In the genomic region with DNA sequence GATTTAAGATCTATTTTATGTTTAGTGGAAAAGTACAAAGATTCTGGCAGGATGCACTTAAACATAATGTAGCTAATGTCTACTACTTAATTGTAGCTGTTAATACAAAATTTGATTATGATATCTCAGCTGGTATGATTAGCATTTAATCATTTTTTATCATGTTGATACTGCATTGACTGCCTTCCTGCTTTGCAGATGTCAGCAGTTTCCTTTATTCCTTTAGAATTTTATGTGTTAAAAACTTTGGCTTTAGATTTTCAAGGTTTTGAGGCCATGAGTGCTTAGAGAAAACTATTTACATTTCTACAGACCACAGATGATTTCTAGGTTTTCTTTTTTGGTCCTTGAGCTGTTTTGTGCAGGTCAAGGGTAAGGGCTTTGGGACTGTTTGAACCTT, we compare ENCODE assay signal across 32 cellular contexts.
"Had no signal": no experiment of that assay in that cellular context is flagged by ENCODE, and none has a peak within 500 bp of the region (broad histone marks: within the 10 kb centered on the region; RNA-seq: fewer than 3 reads in every experiment).

No MANE protein-coding gene starts in this region.

- H3K4me1 ChIP-seq: adrenal gland, ascending aorta, body of pancreas, breast epithelium had no signal

- FAIRE-seq: astrocyte, bronchial epithelial cell had no signal

- DNase-seq: activated effector memory CD4-positive, alpha-beta T cell treated with anti-CD3 and anti-CD28 coated beads, Interleukin-2, amount 50 U/mL, for 16 hours; activated effector memory CD4-positive, alpha-beta T cell treated with Interleukin-2 at 50 U/mL for 16 hours; activated gamma-delta T cell; activated gamma-delta T cell treated with Interleukin-2 at 50 U/mL for 16 hours; activated naive CD4-positive, alpha-beta T cell; activated naive CD4-positive, alpha-beta T cell treated with anti-CD3 and anti-CD28 coated beads for 36 hours; activated naive CD4-positive, alpha-beta T cell treated with anti-CD3 and anti-CD28 coated beads, Interleukin-2, amount 10 ng/mL, durations not matched to agents 7 days and 5 days; activated naive CD4-positive, alpha-beta T cell treated with anti-CD3 and anti-CD28 coated beads, Interleukin-2, amount 50 U/mL, for 16 hours; activated naive CD4-positive, alpha-beta T cell treated with Interleukin-2 at 50 U/mL for 16 hours; activated naive CD8-positive, alpha-beta T cell treated with anti-CD3 and anti-CD28 coated beads for 36 hours; activated naive CD8-positive, alpha-beta T cell treated with anti-CD3 and anti-CD28 coated beads, Interleukin-2, amount 10 ng/mL, durations not matched to agents 7 days and 5 days; activated naive CD8-positive, alpha-beta T cell treated with anti-CD3 and anti-CD28 coated beads, Interleukin-2, amount 50 U/mL, for 24 hours; activated T-cell treated with anti-CD3 and anti-CD28 coated beads, Interleukin-2, amount 50 U/mL, for 4 hours; activated T-cell treated with anti-CD3 and anti-CD28 coated beads, Interleukin-2, amount 50 U/mL, for 48 hours; activated T-cell treated with anti-CD3 and anti-CD28 coated beads, Interleukin-2, amount 50 U/mL, for 72 hours; adrenal gland; amniotic stem cell; amygdala; anterior cingulate cortex; aorta; body of pancreas; brain microvascular endothelial cell; caudate nucleus; central memory CD4-positive, alpha-beta T cell; cerebellar nuclear complex had no signal

- H3K27me3 ChIP-seq: adrenal gland, ascending aorta, body of pancreas, brain microvascular endothelial cell, breast epithelium, cardiac muscle cell had no signal

- H3K9me3 ChIP-seq: adrenal gland, body of pancreas had no signal

- H3K36me3 ChIP-seq: adrenal gland, ascending aorta, brain microvascular endothelial cell, breast epithelium, cardiac muscle cell had no signal

- H3K4me3 ChIP-seq: adrenal gland, ascending aorta, body of pancreas, breast epithelium, cardiac muscle cell had no signal

- H3K27ac ChIP-seq: adrenal gland, ascending aorta, body of pancreas, brain microvascular endothelial cell, breast epithelium, cardiac muscle cell had no signal

- ATAC-seq: activated naive CD4-positive, alpha-beta T cell treated with anti-CD3 and anti-CD28 coated beads, Interleukin-2, amount 50 U/mL, for 72 hours; activated naive CD8-positive, alpha-beta T cell treated with anti-CD3 and anti-CD28 coated beads, Interleukin-2, amount 50 U/mL, for 24 hours; activated T-cell treated with anti-CD3 and anti-CD28 coated beads, Interleukin-2, amount 50 U/mL, for 4 hours; activated T-cell treated with anti-CD3 and anti-CD28 coated beads, Interleukin-2, amount 50 U/mL, for 72 hours; activated T-helper 17 cell treated with anti-CD3 and anti-CD28 coated beads, Interleukin-2, amount 50 U/mL, for 72 hours; body of pancreas had no signal
